Comparison of ENCODE assay signal across 18 cellular contexts in genomic region chr18:48963555-48964480, GRCh38. TPM values are rescaled to one million over a fixed set of nuclear protein-coding genes. Genes with fewer than 3 reads are reported as not detected.
A peak's percentile ranks its signal among the peaks of the same experiment; 100 is the strongest.
DNase-seq lines count a peak whose midpoint lies in the region; ATAC-seq, FAIRE-seq and TF ChIP-seq lines count a peak whose summit lies in the region.
"Had no signal": no experiment of that assay in that cellular context is flagged by ENCODE, and none has a peak within 500 bp of the region (broad histone marks: within the 10 kb centered on the region; RNA-seq: fewer than 3 reads in every experiment).

No MANE protein-coding gene starts in this region.

- POLR2A ChIA-PET in HepG2 (lab: Yijun Ruan, JAX) = interaction anchor here (1.1 to 2.6 kb wide), 2 partner anchors 11 to 12 kb away, joined by 3 to 8 read pairs; no protein-coding TSS in a partner anchor

- H3K4me3 Mint-ChIP-seq in GM23338 = no peak overlapping the region
- H3K4me3 Mint-ChIP-seq in activated naive CD4-positive, alpha-beta T cell treated with anti-CD3 and anti-CD28 coated beads for 36 hours = no peak overlapping the region
- H3K4me3 Mint-ChIP-seq: activated T-cell treated with anti-CD3 and anti-CD28 coated beads, Interleukin-2, amount 50 U/mL, for 72 hours had no signal

- H4K20me1 ChIP-seq in GM23338 (replicated peaks; ENCODE audit: insufficient read depth) = no peaks in the 10 kb centered on the region
- H4K20me1 ChIP-seq in HepG2 (ENCODE audit: insufficient read depth, low read length) = no peaks in the 10 kb centered on the region
- no peaks in the 10 kb centered on the region for H4K20me1 ChIP-seq in smooth muscle cell (ENCODE audit: low read depth)

- no peak for TF ChIP-seq EP300 in HepG2 (IDR thresholded peaks at IDR 0.05; ENCODE audit: low read depth in 2 of 2, low read length in 2 of 2)
- no peak for TF ChIP-seq EP300 in HepG2 (CRISPR knock-in tag; IDR thresholded peaks at IDR 0.05; ENCODE audit: borderline replicate concordance)

- H3K79me2 ChIP-seq in GM23338 (replicated peaks; ENCODE audit: insufficient read depth) (no peaks in the 10 kb centered on the region), HepG2 (ENCODE audit: insufficient read depth, low read length) (no peaks in the 10 kb centered on the region), smooth muscle cell (ENCODE audit: low read depth) (no peaks in the 10 kb centered on the region)

- H3K4me1 ChIP-seq in GM23338 (ENCODE audit: insufficient read depth) (peaks cover 50% of the 10 kb centered on the region), HepG2 (ENCODE audit: insufficient read depth, low read length) (peaks cover 33% of the 10 kb centered on the region), smooth muscle cell (ENCODE audit: low read depth) (peaks cover 17% of the 10 kb centered on the region), kidney (ENCODE audit: control insufficient read depth in 1 of 2, insufficient read depth in 1 of 2, low read depth in 1 of 2, low read length in 2 of 2) (no peaks in the 10 kb centered on the region)
- H3K4me1 ChIP-seq: BE2C had no signal

- BruUV-seq in HepG2 (replicated peaks; lab: Mats Ljungman, UMichigan) = no TSS peak

- TF ChIP-seq POLR2A in HepG2 (IDR thresholded peaks at IDR 0.05; ENCODE audit: insufficient read depth in 1 of 2, low read depth in 2 of 2, low read length in 2 of 2) = no peak

- H3K27me3 ChIP-seq in GM23338 (ENCODE audit: insufficient read depth) (no peaks in the 10 kb centered on the region), HepG2 (ENCODE audit: control insufficient read depth in 1 of 2, insufficient read depth in 2 of 2, low read length in 2 of 2) (peaks cover 1 to 26% of the 10 kb centered on the region in 2 experiments; a peak in 4 of 5 replicates), smooth muscle cell (ENCODE audit: low read depth) (no peaks in the 10 kb centered on the region)
- H3K27me3 ChIP-seq: BE2C, tibial artery had no signal

- H3K4me3 ChIP-seq in GM23338 = no peak overlapping the region
- H3K4me3 ChIP-seq in HepG2 (replicated peaks in 1 of 3; ENCODE audit: insufficient read depth in 1 of 3, low read depth in 2 of 3, low read length in 3 of 3) = no peak overlapping the region
- no peak overlapping the region for H3K4me3 ChIP-seq in smooth muscle cell
- H3K4me3 ChIP-seq in kidney (ENCODE audit: low read length in 2 of 2) = no peak overlapping the region
- H3K4me3 ChIP-seq: tibial artery had no signal

- no peak overlapping the region for H3K9ac ChIP-seq in HepG2 (ENCODE audit: insufficient read depth, low read depth, low read length)
- H3K9ac ChIP-seq in smooth muscle cell (ENCODE audit: low read depth) = no peak overlapping the region
- H3K9ac ChIP-seq in kidney (ENCODE audit: low read length in 2 of 2) = no peak overlapping the region

- peaks cover 19% of the 10 kb centered on the region for H3F3A ChIP-seq in GM23338 (replicated peaks; ENCODE audit: low read depth)
- H3F3A ChIP-seq in smooth muscle cell (ENCODE audit: low read depth) = peaks cover 19% of the 10 kb centered on the region

- FAIRE-seq in HepG2 (lab: Jason Lieb, UNC) (no peak), kidney (lab: Jason Lieb, UNC) (no peak)

- H3K36me3 ChIP-seq in GM23338 (ENCODE audit: insufficient read depth) = no peaks in the 10 kb centered on the region
- no peaks in the 10 kb centered on the region for H3K36me3 ChIP-seq in HepG2 (replicated peaks in 1 of 2; ENCODE audit: control insufficient read depth in 1 of 2, insufficient read depth in 2 of 2, low read length in 2 of 2)
- H3K36me3 ChIP-seq in smooth muscle cell (ENCODE audit: low read depth) = no peaks in the 10 kb centered on the region
- H3K36me3 ChIP-seq in kidney (ENCODE audit: control insufficient read depth in 1 of 2, insufficient read depth in 2 of 2, low read length in 2 of 2) = no peaks in the 10 kb centered on the region
- H3K36me3 ChIP-seq: BE2C, tibial artery had no signal

- H3K9me3 ChIP-seq in HepG2 (ENCODE audit: low read length) (no peaks in the 10 kb centered on the region), smooth muscle cell (replicated peaks; ENCODE audit: low read depth) (no peaks in the 10 kb centered on the region), kidney (ENCODE audit: control insufficient read depth in 1 of 2, low read length in 2 of 2) (no peaks in the 10 kb centered on the region)
- H3K9me3 ChIP-seq: BE2C, tibial artery had no signal

- H3K4me2 ChIP-seq in GM23338 (no peak overlapping the region), HepG2 (ENCODE audit: low read depth, low read length) (no peak overlapping the region), smooth muscle cell (peak overlapping the region; percentile 45)

- no peak for ATAC-seq in GM23338
- ATAC-seq in SK-N-SH treated with all-trans-retinoic acid at 6 μM for 48 hours = peak; percentile 40; the same call in 1 of the 3 replicates
- ATAC-seq in HepG2 = peak; percentile 26; the same call in 2 of the 3 replicates

- H3K4me1 Mint-ChIP-seq in GM23338 = peaks cover 55% of the 10 kb centered on the region
- peaks cover 3% of the 10 kb centered on the region for H3K4me1 Mint-ChIP-seq in activated naive CD4-positive, alpha-beta T cell treated with anti-CD3 and anti-CD28 coated beads for 36 hours (ENCODE audit: low read depth)

- H3K27me3 Mint-ChIP-seq in GM23338 (ENCODE audit: insufficient read depth, low read depth, poor library complexity) = peaks cover 27% of the 10 kb centered on the region
- no peaks in the 10 kb centered on the region for H3K27me3 Mint-ChIP-seq in activated naive CD4-positive, alpha-beta T cell treated with anti-CD3 and anti-CD28 coated beads for 36 hours (ENCODE audit: low read depth)

- no peak for TF ChIP-seq CTCF in GM23338 (conservative IDR thresholded peaks at IDR 0.05; ENCODE audit: low read depth in 2 of 2)
- TF ChIP-seq CTCF in HepG2 (CRISPR knock-in tag; IDR thresholded peaks at IDR 0.05) = no peak
- TF ChIP-seq CTCF in smooth muscle cell (IDR thresholded peaks at IDR 0.05; ENCODE audit: borderline replicate concordance, insufficient read depth, poor library complexity, severe bottlenecking) = no peak
- TF ChIP-seq CTCF in kidney (IDR thresholded peaks at IDR 0.05; ENCODE audit: borderline replicate concordance, extremely low read depth, insufficient read depth) = no peak

- DNase-seq in GM23338 (ENCODE audit: low spot score) (no peak), HepG2 (ENCODE audit: low spot score) (no peak), smooth muscle cell (lab: John Stamatoyannopoulos, UW; ENCODE audit: unreplicated experiment) (no peak), EL (no peak), NCI-H187 treated with DMSO at 0.1 percent for 48 hours (lab: John Stamatoyannopoulos, UW) (no peak), kidney (no peak)
- no peak for DNase-seq in activated naive CD4-positive, alpha-beta T cell treated with anti-CD3 and anti-CD28 coated beads for 36 hours
- DNase-seq: activated CD4-positive, alpha-beta T cell treated with anti-CD3 and anti-CD28 coated beads, Interleukin-2, amount 50 U/mL, for 1 hour; activated T-cell treated with anti-CD3 and anti-CD28 coated beads, Interleukin-2, amount 50 U/mL, for 72 hours; BE2C; cerebellar nuclear complex; head of caudate nucleus; kidney glomerular epithelial cell; MV-4-11; retina; tibial artery had no signal

- no peak overlapping the region for H2AFZ ChIP-seq in GM23338
- no peak overlapping the region for H2AFZ ChIP-seq in HepG2 (ENCODE audit: low read length)
- peak overlapping the region; percentile 28 for H2AFZ ChIP-seq in smooth muscle cell (ENCODE audit: low read depth)

- no peak for TF ChIP-seq RAD21 in HepG2 (CRISPR knock-in tag; IDR thresholded peaks at IDR 0.05)

- CTCF ChIA-PET in HepG2 (lab: Yijun Ruan, JAX; ENCODE audit: low intra/inter-chr PET ratio, low total read pairs) = no interaction called here
- CTCF ChIA-PET in activated naive CD4-positive, alpha-beta T cell treated with anti-CD3 and anti-CD28 coated beads for 36 hours (lab: Charles Lee) = no interaction called here

- 62% methylated on average over 11 of the region's 11 CpGs for WGBS in HepG2 (ENCODE audit: low lambda C conversion rate)
- WGBS in smooth muscle cell (ENCODE audit: low lambda C conversion rate) = 60% methylated on average over 10 of the region's 11 CpGs

- peak overlapping the region; percentile 39 for H3K27ac Mint-ChIP-seq in GM23338
- no peak overlapping the region for H3K27ac Mint-ChIP-seq in activated naive CD4-positive, alpha-beta T cell treated with anti-CD3 and anti-CD28 coated beads for 36 hours
- H3K27ac Mint-ChIP-seq: activated T-cell treated with anti-CD3 and anti-CD28 coated beads, Interleukin-2, amount 50 U/mL, for 72 hours had no signal

- H3K9me2 ChIP-seq in GM23338 (ENCODE audit: insufficient read depth) = peaks cover 4% of the 10 kb centered on the region; the same call in 1 of the 2 replicates

- no peaks in the 10 kb centered on the region; the same call in 2 of the 3 replicates for H3K9me3 Mint-ChIP-seq in GM23338
- no peaks in the 10 kb centered on the region for H3K9me3 Mint-ChIP-seq in activated naive CD4-positive, alpha-beta T cell treated with anti-CD3 and anti-CD28 coated beads for 36 hours

- in situ Hi-C loops in HepG2 (cut with HindIII; ENCODE audit: extremely low pct_ligation_motif_present, low pct_unique_long_range_greater_than_20kb) = no loop called here

- H3K27ac ChIP-seq in GM23338 (ENCODE audit: low read depth) (no peak overlapping the region), HepG2 (ENCODE audit: extremely low read length, insufficient read depth, low read length) (no peak overlapping the region), smooth muscle cell (ENCODE audit: low read depth) (peak overlapping the region; percentile 29), kidney (ENCODE audit: low read depth in 2 of 2, low read length in 2 of 2) (no peak overlapping the region)

- intact Hi-C loops in HepG2 (cut with micrococcal nuclease; ENCODE audit: unreplicated experiment) (loop anchor here (5.0 kb wide), 1 partner anchor 58 kb away; no protein-coding TSS in a partner anchor), kidney (cut with DNase I) (no loop called here)
- intact Hi-C loops in activated naive CD4-positive, alpha-beta T cell treated with anti-CD3 and anti-CD28 coated beads for 36 hours (cut with micrococcal nuclease) = no loop called here

- H3K36me3 Mint-ChIP-seq in GM23338 (ENCODE audit: low read depth) = peaks cover 7% of the 10 kb centered on the region; the same call in 2 of the 3 replicates
- H3K36me3 Mint-ChIP-seq in activated naive CD4-positive, alpha-beta T cell treated with anti-CD3 and anti-CD28 coated beads for 36 hours (ENCODE audit: low read depth) = no peaks in the 10 kb centered on the region
- H3K36me3 Mint-ChIP-seq: naive thymus-derived CD8-positive, alpha-beta T cell had no signal

RNA-seq across cellular contexts. Expression of gene SMAD7, which starts 13.1 kb away (rescaled TPM):
- 28.8 and 29.8 TPM in 2 replicates for total RNA-seq in GM23338 (2014; rRNA removed; shearing (Covaris generic))
- 11.8 and 12.0 TPM in 2 replicates for polyA plus RNA-seq in GM23338 (2016; fragmentation: Nextera tagmentation; extraction: Ambion mirVana)
- total RNA-seq in HepG2 (2016; rRNA removed; fragmentation: Illumina TruSeq; extraction: Trizol) = 18.7 and 24.7 TPM in 2 replicates
- total RNA-seq in HepG2 (2016; cell fraction: cytosol; rRNA removed; fragmentation: Illumina TruSeq; extraction: Trizol; ENCODE audit: low read depth) = 3.3 TPM in 2 replicates
- total RNA-seq in HepG2 (2016; cell fraction: insoluble cytoplasmic fraction; rRNA removed; fragmentation: Illumina TruSeq; extraction: Trizol) = 17.7 and 26.0 TPM in 2 replicates
- total RNA-seq in HepG2 (2016; cell fraction: membrane; rRNA removed; fragmentation: Illumina TruSeq; extraction: Trizol) = 12.5 and 14.2 TPM in 2 replicates
- 22.7 and 23.8 TPM in 2 replicates for total RNA-seq in HepG2 (2016; cell fraction: nucleus; rRNA removed; fragmentation: Illumina TruSeq; extraction: Trizol)
- polyA plus RNA-seq in HepG2 (2011; rRNA removed) = 15.8 and 17.4 TPM in 2 replicates
- 15.1 and 16.9 TPM in 2 replicates for polyA plus RNA-seq in HepG2 (2011; cell fraction: cytosol; rRNA removed)
- polyA plus RNA-seq in HepG2 (2011; cell fraction: nucleus; rRNA removed) = 16.5 and 25.6 TPM in 2 replicates
- 5.6 and 8.5 TPM in 2 replicates for polyA plus RNA-seq in HepG2 (2012)
- 1.4 and 2.1 TPM in 2 replicates for polyA plus RNA-seq in HepG2 (2016; cell fraction: cytosol; fragmentation: Illumina TruSeq; extraction: Trizol; ENCODE audit: low read depth)
- 15.7 and 17.1 TPM in 2 replicates for polyA plus RNA-seq in HepG2 (2016; cell fraction: insoluble cytoplasmic fraction; fragmentation: Illumina TruSeq; extraction: Trizol; ENCODE audit: low read depth)
- 4.9 TPM in 2 replicates for polyA plus RNA-seq in HepG2 (2016; cell fraction: membrane; fragmentation: Illumina TruSeq; extraction: Trizol; ENCODE audit: low read depth)
- polyA plus RNA-seq in HepG2 (2016; cell fraction: nucleus; fragmentation: Illumina TruSeq; extraction: Trizol; ENCODE audit: insufficient read depth, low read depth) = 40.0 and 43.9 TPM in 2 replicates
- 38.7 and 47.8 TPM in 2 replicates for polyA minus RNA-seq in HepG2 (2011; rRNA and poly(A)+ RNA removed; ENCODE audit: low replicate concordance)
- 11.5 and 17.8 TPM in 2 replicates for polyA minus RNA-seq in HepG2 (2011; cell fraction: cytosol; rRNA and poly(A)+ RNA removed)
- 14.8 and 26.3 TPM in 2 replicates for polyA minus RNA-seq in HepG2 (2011; cell fraction: nucleus; rRNA and poly(A)+ RNA removed)
- total RNA-seq in smooth muscle cell = 114 and 142 TPM in 2 replicates
- polyA plus RNA-seq in smooth muscle cell = 134 and 136 TPM in 2 replicates
- total RNA-seq in activated naive CD4-positive, alpha-beta T cell treated with anti-CD3 and anti-CD28 coated beads for 36 hours = 1 to 10 TPM; 5.9 to 7.0 TPM
- 32.6 TPM for total RNA-seq in kidney
- polyA plus RNA-seq in kidney (ENCODE audit: insufficient read depth, low read depth, low replicate concordance) = 17.3 TPM
